In genomic region chr14:103104389-103104653, GRCh38 we compare ENCODE assay signal across 17 cellular contexts. TPM values are rescaled to one million over a fixed set of nuclear protein-coding genes. Genes with fewer than 3 reads are reported as not detected.
DNase-seq lines count a peak whose midpoint lies in the region; ATAC-seq lines count a peak whose summit lies in the region.
"Had no signal": no experiment of that assay in that cellular context is flagged by ENCODE, and none has a peak within 500 bp of the region (broad histone marks: within the 10 kb centered on the region; RNA-seq: fewer than 3 reads in every experiment).

No MANE protein-coding gene starts in this region.

- H3K4me1 Mint-ChIP-seq in T-cell, result peaks cover 11 to 17% (median 12%) of the 10 kb centered on the region in 3 donors

- H3K4me1 ChIP-seq in iPS DF 6.9 (ENCODE audit: control insufficient read depth, insufficient read depth, low read length), result peaks cover 17% of the 10 kb centered on the region

- ATAC-seq in T-cell (replicated peaks in 1 of 4), result no peak

- POLR2A ChIA-PET in T-cell (lab: Charles Lee), result no interaction called here

- no peak overlapping the region for H3K27ac ChIP-seq in SK-N-MC
- H3K27ac ChIP-seq in iPS DF 6.9 (ENCODE audit: low read length), result no peak overlapping the region
- H3K27ac ChIP-seq: ovary had no signal

- H3K27ac Mint-ChIP-seq in T-cell, result no peak overlapping the region
- H3K27ac Mint-ChIP-seq: activated naive CD8-positive, alpha-beta T cell had no signal

- no CpG with 5 or more reads among the region's 20 CpGs for WGBS in iPS DF 6.9 (ENCODE audit: insufficient coverage, insufficient read length)

- no peaks in the 10 kb centered on the region for H3K9me3 ChIP-seq in SK-N-MC (ENCODE audit: low read depth, low read length)
- no peaks in the 10 kb centered on the region for H3K9me3 ChIP-seq in iPS DF 6.9 (ENCODE audit: control insufficient read depth, insufficient read depth, low read length)
- H3K9me3 ChIP-seq: esophagus squamous epithelium, ovary had no signal

- peaks cover 23% of the 10 kb centered on the region; the same call in 1 of the 2 replicates for H3K27me3 ChIP-seq in iPS DF 6.9 (ENCODE audit: control insufficient read depth, insufficient read depth, low read length)
- H3K27me3 ChIP-seq: ovary had no signal

- no peaks in the 10 kb centered on the region for H3K36me3 Mint-ChIP-seq in T-cell
- H3K36me3 Mint-ChIP-seq: activated naive CD8-positive, alpha-beta T cell; naive thymus-derived CD4-positive, alpha-beta T cell had no signal

- no peak overlapping the region for H3K9ac ChIP-seq in SK-N-MC (ENCODE audit: insufficient read length)

- CTCF ChIA-PET in T-cell (lab: Charles Lee), result interaction anchor here (0.5 to 1.7 kb wide), 10 partner anchors 8 to 523 kb away, joined by 3 to 12 read pairs (median 4); no protein-coding TSS in a partner anchor

- peak; percentile 19 for DNase-seq in NCI-H2171 treated with DMSO at 0.1 percent for 48 hours (lab: John Stamatoyannopoulos, UW)
- DNase-seq in NCI-H2171 (lab: John Stamatoyannopoulos, UW), result no peak
- DNase-seq in SK-N-MC (ENCODE audit: low read depth, low spot score), result no peak
- DNase-seq in iPS DF 6.9 (ENCODE audit: low read depth, low spot score), result no peak
- DNase-seq in retina, result peak; percentile 59
- DNase-seq in T-cell, result no peak
- no peak for DNase-seq in DMS153 (lab: John Stamatoyannopoulos, UW)
- DNase-seq in NK-92 (lab: John Stamatoyannopoulos, UW; ENCODE audit: unreplicated experiment), result no peak
- DNase-seq: esophagus squamous epithelium, NCI-H446 treated with DMSO at 0.1 percent for 48 hours, T1000 had no signal

- H3K4me3 ChIP-seq in SK-N-MC (peak overlapping the region; percentile 69), iPS DF 6.9 (ENCODE audit: low read length) (peak overlapping the region; percentile 1; the same call in 1 of the 2 replicates)

- H3K4me3 Mint-ChIP-seq in T-cell, result no peak overlapping the region
- H3K4me3 Mint-ChIP-seq: activated naive CD8-positive, alpha-beta T cell had no signal

- peaks cover 27 to 49% of the 10 kb centered on the region in 2 donors for H3K27me3 Mint-ChIP-seq in T-cell

- no peaks in the 10 kb centered on the region for H3K9me3 Mint-ChIP-seq in T-cell
- H3K9me3 Mint-ChIP-seq: naive thymus-derived CD4-positive, alpha-beta T cell had no signal

- H3K36me3 ChIP-seq in SK-N-MC (ENCODE audit: insufficient read depth, low read length) (no peaks in the 10 kb centered on the region), iPS DF 6.9 (ENCODE audit: control insufficient read depth, insufficient read depth, low read length) (no peaks in the 10 kb centered on the region)
- H3K36me3 ChIP-seq: esophagus squamous epithelium, ovary had no signal

RNA-seq across cellular contexts. Expression of gene EXOC3L4, which starts 9.8 kb away (rescaled TPM):
- total RNA-seq in T-cell, result under 1 TPM in 1 of 5 donors, not detected in 4; 0.25 TPM
- total RNA-seq: astrocyte; lung microvascular endothelial cell; naive thymus-derived CD4-positive, alpha-beta T cell had no signal

RNA-seq across cellular contexts. Expression of gene TNFAIP2, which starts 18.9 kb away (rescaled TPM):
- total RNA-seq in T-cell, result 1 to 10 TPM in 4 of 5 donors, under 1 TPM in 1; 0.93 to 2.1 (median 1.0) TPM

RNA-seq across cellular contexts. Expression of gene LBHD2, which starts 20.3 kb away (rescaled TPM):
- not detected for total RNA-seq in T-cell
- total RNA-seq: astrocyte; lung microvascular endothelial cell; naive thymus-derived CD4-positive, alpha-beta T cell; sciatic nerve had no signal

RNA-seq across cellular contexts. Expression of gene CDC42BPB, which starts 47.0 kb away (rescaled TPM):
- 10 to 100 TPM in 3 of 5 donors, 1 to 10 TPM in 2; 5.3 to 17.5 (median 11.2) TPM for total RNA-seq in T-cell

Comparison
In these comparisons a context has a peak if more than half of its experiments do, and no peak if none do; other contexts are left out.
1. DNase-seq: peak in NCI-H2171 treated with DMSO at 0.1 percent for 48 hours (single experiment) and retina (single experiment); none in NCI-H2171 (single experiment), SK-N-MC (single experiment), iPS DF 6.9 (single experiment), T-cell (0 of 34), DMS153 (single experiment) and NK-92 (single experiment).